ENCODE assay signal across 1 cellular context in the genomic region with DNA sequence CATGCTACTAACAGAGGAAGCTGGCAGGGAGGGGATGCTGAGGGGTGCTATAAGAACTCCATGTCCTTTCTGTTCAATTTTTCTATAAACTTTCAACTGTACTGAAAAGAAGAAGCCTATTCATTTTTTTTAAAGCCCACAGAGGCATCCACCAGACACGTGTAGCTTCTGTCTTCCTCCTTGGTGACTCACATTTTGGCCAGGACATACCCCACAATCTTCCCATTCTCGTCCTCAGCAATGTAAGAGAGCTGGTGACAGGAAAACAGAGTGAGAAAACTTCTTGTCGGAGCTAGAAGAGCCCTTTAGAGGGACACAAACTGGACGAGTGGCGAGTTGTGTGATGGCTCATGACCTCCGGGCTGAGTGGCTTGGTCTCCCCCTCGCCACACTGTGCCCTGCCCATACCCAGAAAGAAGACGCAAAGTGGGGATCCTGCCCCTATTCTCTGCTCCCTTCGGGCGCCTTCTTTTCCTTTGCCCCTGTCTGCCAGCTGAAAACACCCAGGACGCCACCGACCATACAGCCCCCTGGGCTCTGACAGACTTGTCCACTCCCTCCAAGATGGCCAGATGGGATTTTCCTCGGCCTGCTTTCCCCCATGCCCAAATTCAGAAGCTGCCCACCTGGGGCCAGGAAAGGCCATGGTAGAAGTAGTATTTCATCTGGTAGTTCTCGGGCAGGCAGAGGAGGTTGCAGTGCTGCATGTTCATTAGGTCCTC.
TF ChIP-seq lines count a peak whose summit lies in the region.

No MANE protein-coding gene starts in this region.

TF ChIP-seq in IMR-90, 13 proteins besides CTCF, POLR2A, EP300 and RAD21:
- TF ChIP-seq MXI1 (IDR thresholded peaks at IDR 0.05; ENCODE audit: borderline replicate concordance, low read depth, low read length) (peak; percentile 70), CEBPB (IDR thresholded peaks at IDR 0.05; ENCODE audit: low read depth, low read length) (no peak)
- TF ChIP-seq, protein P1, sequence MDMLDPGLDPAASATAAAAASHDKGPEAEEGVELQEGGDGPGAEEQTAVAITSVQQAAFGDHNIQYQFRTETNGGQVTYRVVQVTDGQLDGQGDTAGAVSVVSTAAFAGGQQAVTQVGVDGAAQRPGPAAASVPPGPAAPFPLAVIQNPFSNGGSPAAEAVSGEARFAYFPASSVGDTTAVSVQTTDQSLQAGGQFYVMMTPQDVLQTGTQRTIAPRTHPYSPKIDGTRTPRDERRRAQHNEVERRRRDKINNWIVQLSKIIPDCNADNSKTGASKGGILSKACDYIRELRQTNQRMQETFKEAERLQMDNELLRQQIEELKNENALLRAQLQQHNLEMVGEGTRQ (IDR thresholded peaks at IDR 0.05; ENCODE audit: low read depth, low read length): peak; percentile 23; the same call in 1 of the 2 replicates
